9 cellular contexts compared by ENCODE assay signal in the genomic region with DNA sequence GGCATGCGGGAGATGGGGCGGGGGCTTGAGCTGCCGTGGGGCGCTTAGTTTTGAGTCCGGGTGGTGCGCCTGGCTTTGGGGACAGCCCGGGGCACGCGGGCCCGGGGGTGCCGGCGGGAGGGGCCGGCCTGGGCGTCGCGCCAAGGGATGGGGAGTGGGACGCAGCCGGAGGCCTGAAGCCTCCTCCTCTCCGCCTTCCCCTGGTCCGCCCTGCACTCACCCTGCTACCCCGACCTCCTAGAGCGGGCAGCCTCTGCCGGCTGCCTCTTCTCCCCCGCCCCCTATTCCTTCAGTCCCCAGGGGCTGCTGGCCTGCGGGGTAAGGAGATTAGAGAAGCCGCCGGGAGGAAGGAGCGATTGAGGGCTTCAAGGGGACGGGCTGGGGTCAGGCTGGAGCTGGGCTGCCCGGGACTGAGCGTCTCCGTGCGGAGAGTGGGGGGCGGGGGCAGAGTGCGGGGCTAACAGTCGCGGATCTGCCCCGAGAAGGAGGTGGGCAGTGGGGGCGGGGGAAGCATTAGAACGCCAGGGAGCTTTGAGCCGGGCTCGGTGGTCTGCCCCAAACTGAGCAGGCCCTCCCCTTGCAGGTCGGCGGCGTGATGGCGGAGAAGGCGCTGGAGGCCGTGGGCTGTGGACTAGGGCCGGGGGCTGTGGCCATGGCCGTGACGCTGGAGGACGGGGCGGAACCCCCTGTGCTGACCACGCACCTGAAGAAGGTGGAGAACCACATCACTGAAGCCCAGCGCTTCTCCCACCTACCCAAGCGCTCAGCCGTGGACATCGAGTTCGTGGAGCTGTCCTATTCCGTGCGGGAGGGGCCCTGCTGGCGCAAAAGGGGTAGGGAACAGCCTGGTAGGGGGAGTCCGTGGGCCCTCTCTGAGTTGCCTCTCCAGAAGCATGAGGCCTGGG. TPM values are rescaled to one million over a fixed set of nuclear protein-coding genes. Genes with fewer than 3 reads are reported as not detected.
DNase-seq lines count a peak whose midpoint lies in the region; ATAC-seq, FAIRE-seq and TF ChIP-seq lines count a peak whose summit lies in the region.
"Had no signal": no experiment of that assay in that cellular context is flagged by ENCODE, and none has a peak within 500 bp of the region (broad histone marks: within the 10 kb centered on the region; RNA-seq: fewer than 3 reads in every experiment).

No MANE protein-coding gene starts in this region.

- no peaks in the 10 kb centered on the region for H3K36me3 Mint-ChIP-seq in memory B cell

- H3K27me3 Mint-ChIP-seq in memory B cell: peaks cover 30% of the 10 kb centered on the region

- H3K27ac Mint-ChIP-seq in memory B cell: no peak overlapping the region

- TF ChIP-seq CTCF in A549 (IDR thresholded peaks at IDR 0.05) (no peak), brain microvascular endothelial cell (IDR thresholded peaks at IDR 0.05; ENCODE audit: low read depth, low read length, missing control alignments) (no peak)

- H3K4me1 ChIP-seq in A549 (0 out of 3 replicates have a peak, but pooled peaks cover 4% of the 10 kb centered on the region), urinary bladder (ENCODE audit: insufficient read depth) (no peaks in the 10 kb centered on the region)

- ATAC-seq in A549: peak in 1 of 2 experiments; percentile 62; a peak in 3 of 6 replicates
- ATAC-seq in HG02798 (IDR thresholded peaks at IDR 0.05; ENCODE audit: poor library complexity, unreplicated experiment): peak; percentile 5
- peak; percentile 34 for ATAC-seq in memory B cell (ENCODE audit: low read depth)
- no peak for ATAC-seq in GM19023 (IDR thresholded peaks at IDR 0.05; ENCODE audit: unreplicated experiment)
- no peak for ATAC-seq in GM21717 (IDR thresholded peaks at IDR 0.05; ENCODE audit: unreplicated experiment)

- TF ChIP-seq EP300 in A549 (IDR thresholded peaks at IDR 0.05): no peak

- no peak for DNase-seq in A549 (ENCODE audit: low read depth in 1 of 2, low spot score in 1 of 2)
- DNase-seq in brain microvascular endothelial cell: no peak
- DNase-seq in memory B cell (ENCODE audit: low spot score in 2 of 2): no peak
- no peak for DNase-seq in erythroblast (lab: John Stamatoyannopoulos, UW)

- in situ Hi-C loops in brain microvascular endothelial cell (cut with HindIII; ENCODE audit: low pct_ligation_motif_present, low sequenced_read_pairs): no loop called here

- peaks cover 7% of the 10 kb centered on the region for H3K27me3 ChIP-seq in brain microvascular endothelial cell (replicated peaks)

- no peaks in the 10 kb centered on the region for H3K9me3 Mint-ChIP-seq in memory B cell

- no peak for TF ChIP-seq POLR2A in A549 (IDR thresholded peaks at IDR 0.05; ENCODE audit: low read length)
- TF ChIP-seq POLR2A in erythroblast (IDR thresholded peaks at IDR 0.05; ENCODE audit: low read length): no peak

- no peak for FAIRE-seq in A549 (lab: Jason Lieb, UNC)

- H3K4me2 ChIP-seq in A549: peak overlapping the region; percentile 90

- H3K4me1 Mint-ChIP-seq in memory B cell: peaks cover 9% of the 10 kb centered on the region

- H3K36me3 ChIP-seq in brain microvascular endothelial cell (replicated peaks): no peaks in the 10 kb centered on the region
- H3K36me3 ChIP-seq in urinary bladder (ENCODE audit: insufficient read depth): no peaks in the 10 kb centered on the region

- POLR2A ChIA-PET in A549 (lab: Yijun Ruan, JAX): no interaction called here

- H3K4me3 Mint-ChIP-seq in memory B cell: peak overlapping the region; percentile 47

- TF ChIP-seq RAD21 in A549 (conservative IDR thresholded peaks at IDR 0.05 in 1 of 2, IDR thresholded peaks at IDR 0.05 in 1 of 2): no peak

- 86% methylated on average over 23 of the region's 63 CpGs for WGBS in A549 (ENCODE audit: missing lambda C conversion rate)
- 15% methylated on average over 63 of the region's 63 CpGs for WGBS in urinary bladder

- H3K9me3 ChIP-seq in A549: no peaks in the 10 kb centered on the region

- CTCF ChIA-PET in A549 (lab: Yijun Ruan, JAX): interaction anchor here (1.2 to 7.2 kb wide), 4 partner anchors 7 to 47 kb away, joined by 3 to 39 read pairs (median 4); a partner anchor contains a TSS

- H3K27ac ChIP-seq in A549 (peak overlapping the region; percentile 54 to 85), brain microvascular endothelial cell (no peak overlapping the region), urinary bladder (ENCODE audit: low read depth) (no peak overlapping the region)

- H3K4me3 ChIP-seq in A549 (peak overlapping the region; percentile 51), brain microvascular endothelial cell (ENCODE audit: low read depth, low read length) (peak overlapping the region; percentile 57), urinary bladder (ENCODE audit: low read depth, low read length) (peak overlapping the region; percentile 58)

TF ChIP-seq in A549, 52 proteins besides CTCF, POLR2A, EP300 and RAD21:
- TF ChIP-seq ZSCAN20 (CRISPR knock-in tag; IDR thresholded peaks at IDR 0.05) (no peak), SMC3 (IDR thresholded peaks at IDR 0.05) (no peak), JUN (IDR thresholded peaks at IDR 0.05) (no peak), POLR2AphosphoS2 (conservative IDR thresholded peaks at IDR 0.05; ENCODE audit: low read length) (no peak), MYC (IDR thresholded peaks at IDR 0.05; ENCODE audit: borderline replicate concordance, low read length) (no peak), NPAS2 (CRISPR knock-in tag; IDR thresholded peaks at IDR 0.05; ENCODE audit: borderline replicate concordance) (no peak), RCOR1 (IDR thresholded peaks at IDR 0.05; ENCODE audit: low read depth, low read length) (no peak), CHD4 (IDR thresholded peaks at IDR 0.05; ENCODE audit: borderline replicate concordance) (no peak), RNF2 (IDR thresholded peaks at IDR 0.05; ENCODE audit: borderline replicate concordance, low read depth) (no peak), FOSL2 (IDR thresholded peaks at IDR 0.05) (no peak), FOSL2 (CRISPR knock-in tag; IDR thresholded peaks at IDR 0.05) (no peak)
- TF ChIP-seq, protein P1, sequence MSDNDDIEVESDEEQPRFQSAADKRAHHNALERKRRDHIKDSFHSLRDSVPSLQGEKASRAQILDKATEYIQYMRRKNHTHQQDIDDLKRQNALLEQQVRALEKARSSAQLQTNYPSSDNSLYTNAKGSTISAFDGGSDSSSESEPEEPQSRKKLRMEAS (IDR thresholded peaks at IDR 0.05): no peak
- TF ChIP-seq, protein P2, sequence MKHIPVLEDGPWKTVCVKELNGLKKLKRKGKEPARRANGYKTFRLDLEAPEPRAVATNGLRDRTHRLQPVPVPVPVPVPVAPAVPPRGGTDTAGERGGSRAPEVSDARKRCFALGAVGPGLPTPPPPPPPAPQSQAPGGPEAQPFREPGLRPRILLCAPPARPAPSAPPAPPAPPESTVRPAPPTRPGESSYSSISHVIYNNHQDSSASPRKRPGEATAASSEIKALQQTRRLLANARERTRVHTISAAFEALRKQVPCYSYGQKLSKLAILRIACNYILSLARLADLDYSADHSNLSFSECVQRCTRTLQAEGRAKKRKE (CRISPR knock-in tag; IDR thresholded peaks at IDR 0.05; ENCODE audit: low read depth): no peak
- TF ChIP-seq, protein P3, sequence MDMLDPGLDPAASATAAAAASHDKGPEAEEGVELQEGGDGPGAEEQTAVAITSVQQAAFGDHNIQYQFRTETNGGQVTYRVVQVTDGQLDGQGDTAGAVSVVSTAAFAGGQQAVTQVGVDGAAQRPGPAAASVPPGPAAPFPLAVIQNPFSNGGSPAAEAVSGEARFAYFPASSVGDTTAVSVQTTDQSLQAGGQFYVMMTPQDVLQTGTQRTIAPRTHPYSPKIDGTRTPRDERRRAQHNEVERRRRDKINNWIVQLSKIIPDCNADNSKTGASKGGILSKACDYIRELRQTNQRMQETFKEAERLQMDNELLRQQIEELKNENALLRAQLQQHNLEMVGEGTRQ (IDR thresholded peaks at IDR 0.05): no peak
- TF ChIP-seq, protein P4, sequence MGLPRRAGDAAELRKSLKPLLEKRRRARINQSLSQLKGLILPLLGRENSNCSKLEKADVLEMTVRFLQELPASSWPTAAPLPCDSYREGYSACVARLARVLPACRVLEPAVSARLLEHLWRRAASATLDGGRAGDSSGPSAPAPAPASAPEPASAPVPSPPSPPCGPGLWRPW (IDR thresholded peaks at IDR 0.05): no peak

RNA-seq across cellular contexts. Expression of a gene that starts 0.8 kb away (rescaled TPM):
- 0.10 and 0.25 TPM in 2 replicates for polyA plus RNA-seq in A549 (2011; rRNA removed)
- polyA plus RNA-seq in A549 (2012; cell fraction: cytosol; rRNA removed): 0.17 and 0.30 TPM in 2 replicates
- polyA plus RNA-seq in A549 (2012; cell fraction: nucleus; rRNA removed): 0.79 and 1.1 TPM in 2 replicates
- 0.33 to 0.44 TPM (median 0.35 TPM) in 3 replicates for polyA plus RNA-seq in A549 (2017; fragmentation: RNase III; extraction: RNeasy Plus Mini Kit Qiagen cat#74134 plus additional on column Dnase treatment)
- polyA minus RNA-seq in A549 (2011; rRNA and poly(A)+ RNA removed): 0.39 and 0.54 TPM in 2 replicates
- 0.95 TPM for total RNA-seq in urinary bladder
- 0.18 TPM for polyA plus RNA-seq in urinary bladder
- total RNA-seq: dermis microvascular lymphatic vessel endothelial cell had no signal

RNA-seq across cellular contexts. Expression of a gene that starts 18.9 kb away (rescaled TPM):
- polyA plus RNA-seq in A549 (2011; rRNA removed) (8.4 and 10.4 TPM in 2 replicates), A549 (2017; fragmentation: RNase III; extraction: RNeasy Plus Mini Kit Qiagen cat#74134 plus additional on column Dnase treatment) (7.4 to 9.2 TPM (median 8.5 TPM) in 3 replicates), urinary bladder (24.3 TPM)
- 9.8 and 13.8 TPM in 2 replicates for polyA plus RNA-seq in A549 (2012; cell fraction: cytosol; rRNA removed)
- polyA plus RNA-seq in A549 (2012; cell fraction: nucleus; rRNA removed): 33.3 and 40.1 TPM in 2 replicates
- polyA minus RNA-seq in A549 (2011; rRNA and poly(A)+ RNA removed): 14.3 and 18.1 TPM in 2 replicates
- total RNA-seq in urinary bladder: 11.7 TPM

RNA-seq across cellular contexts. Expression of a gene that starts 28.2 kb away (rescaled TPM):
- polyA plus RNA-seq in A549 (2011; rRNA removed) (13.0 and 16.3 TPM in 2 replicates), A549 (2017; fragmentation: RNase III; extraction: RNeasy Plus Mini Kit Qiagen cat#74134 plus additional on column Dnase treatment) (10.0 to 11.7 TPM (median 10.3 TPM) in 3 replicates), urinary bladder (17.6 TPM)
- polyA plus RNA-seq in A549 (2012; cell fraction: cytosol; rRNA removed): 11.6 and 14.6 TPM in 2 replicates
- polyA plus RNA-seq in A549 (2012; cell fraction: nucleus; rRNA removed): 30.1 and 38.3 TPM in 2 replicates
- 19.5 and 31.3 TPM in 2 replicates for polyA minus RNA-seq in A549 (2011; rRNA and poly(A)+ RNA removed)
- total RNA-seq in urinary bladder: 16.5 TPM

RNA-seq across cellular contexts. Expression of a gene that starts 35.7 kb away (rescaled TPM):
- 0.80 and 1.5 TPM in 2 replicates for polyA plus RNA-seq in A549 (2011; rRNA removed)
- polyA plus RNA-seq in A549 (2012; cell fraction: cytosol; rRNA removed): 0.09 and 0.34 TPM in 2 replicates
- 2.1 and 4.6 TPM in 2 replicates for polyA plus RNA-seq in A549 (2012; cell fraction: nucleus; rRNA removed)
- 0.42 to 0.78 TPM (median 0.62 TPM) in 3 replicates for polyA plus RNA-seq in A549 (2017; fragmentation: RNase III; extraction: RNeasy Plus Mini Kit Qiagen cat#74134 plus additional on column Dnase treatment)
- 1.1 and 2.4 TPM in 2 replicates for polyA minus RNA-seq in A549 (2011; rRNA and poly(A)+ RNA removed)
- 0.74 TPM for total RNA-seq in urinary bladder
- 0.28 TPM for polyA plus RNA-seq in urinary bladder
- total RNA-seq: dermis microvascular lymphatic vessel endothelial cell had no signal

RNA-seq across cellular contexts. Expression of a gene that starts 42.5 kb away (rescaled TPM):
- polyA plus RNA-seq in A549 (2011; rRNA removed) (2.4 and 3.5 TPM in 2 replicates), A549 (2017; fragmentation: RNase III; extraction: RNeasy Plus Mini Kit Qiagen cat#74134 plus additional on column Dnase treatment) (4.1 to 4.8 TPM (median 4.2 TPM) in 3 replicates), urinary bladder (9.8 TPM)
- polyA plus RNA-seq in A549 (2012; cell fraction: cytosol; rRNA removed): 4.0 and 5.3 TPM in 2 replicates
- 13.3 and 14.2 TPM in 2 replicates for polyA plus RNA-seq in A549 (2012; cell fraction: nucleus; rRNA removed)
- 10.6 and 11.8 TPM in 2 replicates for polyA minus RNA-seq in A549 (2011; rRNA and poly(A)+ RNA removed)
- 3.4 TPM for total RNA-seq in urinary bladder

Comparison
In these comparisons a context has a peak if more than half of its experiments do, and no peak if none do; other contexts are left out.
1. ATAC-seq: peak in HG02798 (single experiment) and memory B cell (single experiment); none in GM19023 (single experiment) and GM21717 (single experiment).
2. H3K27ac ChIP-seq: peak in A549 (2 of 2); none in brain microvascular endothelial cell (single experiment) and urinary bladder (single experiment).
3. Peak in every context shown above with its lines, with median percentiles within 50 percentile points of each other: H3K4me3 ChIP-seq.